8 cellular contexts compared by ENCODE assay signal in the genomic region with DNA sequence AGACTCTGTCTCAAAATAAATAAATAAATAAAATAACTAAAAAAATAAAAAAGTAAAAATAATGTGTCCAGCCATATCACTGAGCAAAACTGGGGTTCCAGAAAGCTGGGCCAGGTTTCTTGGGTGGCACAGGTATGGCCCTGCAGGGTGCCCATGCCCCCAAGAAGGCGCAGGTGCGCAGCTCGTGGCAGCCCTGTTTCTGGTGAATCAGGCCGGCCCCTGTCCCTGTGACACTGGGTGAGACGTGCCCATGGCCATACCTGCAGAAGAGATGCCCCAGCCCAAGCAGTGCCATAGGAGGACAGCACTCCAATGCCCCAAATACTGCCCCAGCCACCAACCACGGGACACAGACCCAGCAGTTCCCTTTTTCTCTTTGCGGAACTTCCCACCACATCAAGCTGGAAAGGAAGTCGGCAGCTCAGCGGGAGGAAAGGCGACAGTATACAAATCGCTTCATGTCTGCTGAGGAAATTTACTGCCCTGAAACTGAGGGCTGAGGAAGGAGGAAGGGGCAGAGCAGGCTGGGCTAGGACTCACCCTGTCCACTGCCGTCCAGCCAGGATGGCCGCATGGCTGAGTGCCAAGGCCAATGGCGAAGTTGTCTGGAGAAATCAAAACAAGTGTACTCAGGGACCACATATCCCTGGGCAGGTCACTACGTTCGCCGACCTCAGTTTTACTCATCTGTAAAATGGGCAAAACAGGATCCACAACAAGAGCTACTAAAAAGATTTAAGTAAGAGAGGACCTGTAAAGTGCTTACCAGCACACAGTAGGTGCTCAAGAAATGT. TPM values are rescaled to one million over a fixed set of nuclear protein-coding genes. Genes with fewer than 3 reads are reported as not detected.
DNase-seq lines count a peak whose midpoint lies in the region; ATAC-seq and TF ChIP-seq lines count a peak whose summit lies in the region.

No MANE protein-coding gene starts in this region.

- no peak for DNase-seq in CD4-positive, alpha-beta memory T cell
- peak; percentile 72 for DNase-seq in OCI-M1 (lab: John Stamatoyannopoulos, UW)
- DNase-seq in endothelial cell (ENCODE audit: low spot score), result peak; percentile 17
- no peak for DNase-seq in progenitor cell of endocrine pancreas (ENCODE audit: low spot score, unreplicated experiment)
- no peak for DNase-seq in GM03348 (ENCODE audit: low spot score)
- DNase-seq in GM13977 (ENCODE audit: low spot score), result no peak

- TF ChIP-seq CTCF in endothelial cell (IDR thresholded peaks at IDR 0.05; ENCODE audit: unreplicated experiment) (no peak), neutrophil (IDR thresholded peaks at IDR 0.05) (no peak), progenitor cell of endocrine pancreas (IDR thresholded peaks at IDR 0.05; ENCODE audit: unreplicated experiment) (no peak), GM13977 (IDR thresholded peaks at IDR 0.05; ENCODE audit: extremely low read depth, insufficient read depth, missing control alignments) (no peak)

- no peak for ATAC-seq in GM21825 (IDR thresholded peaks at IDR 0.05; ENCODE audit: unreplicated experiment)

- intact Hi-C loops in CD4-positive, alpha-beta memory T cell (cut with micrococcal nuclease), result no loop called here

- peaks cover 19 to 36% of the 10 kb centered on the region in 2 donors for H3K36me3 Mint-ChIP-seq in CD4-positive, alpha-beta memory T cell
- peaks cover 53% of the 10 kb centered on the region for H3K36me3 Mint-ChIP-seq in endothelial cell (ENCODE audit: low read depth, unreplicated experiment)
- H3K36me3 Mint-ChIP-seq in progenitor cell of endocrine pancreas (ENCODE audit: insufficient read depth), result no peaks in the 10 kb centered on the region

- POLR2A ChIA-PET in CD4-positive, alpha-beta memory T cell (lab: Charles Lee; ENCODE audit: partially characterized antibody), result interaction anchor here (1.0 to 1.8 kb wide), 6 partner anchors 10 to 54 kb away, joined by 3 to 12 read pairs (median 4); no protein-coding TSS in a partner anchor

- H3K36me3 ChIP-seq in CD4-positive, alpha-beta memory T cell (ENCODE audit: insufficient read depth, low read length), result no peaks in the 10 kb centered on the region
- H3K36me3 ChIP-seq in neutrophil, result peaks cover 16% of the 10 kb centered on the region

- H3K9me3 Mint-ChIP-seq in CD4-positive, alpha-beta memory T cell, result no peaks in the 10 kb centered on the region
- H3K9me3 Mint-ChIP-seq in endothelial cell (ENCODE audit: unreplicated experiment) (no peaks in the 10 kb centered on the region), progenitor cell of endocrine pancreas (ENCODE audit: low read depth) (peaks cover 5% of the 10 kb centered on the region)

- peak overlapping the region; percentile 50 to 95 (median 88) for H3K27ac Mint-ChIP-seq in CD4-positive, alpha-beta memory T cell
- H3K27ac Mint-ChIP-seq in endothelial cell (ENCODE audit: unreplicated experiment) (peak overlapping the region; percentile 75), progenitor cell of endocrine pancreas (no peak overlapping the region)

- no peaks in the 10 kb centered on the region for H3K27me3 Mint-ChIP-seq in CD4-positive, alpha-beta memory T cell
- H3K27me3 Mint-ChIP-seq in endothelial cell (ENCODE audit: unreplicated experiment) (peaks cover 41% of the 10 kb centered on the region), progenitor cell of endocrine pancreas (peaks cover 4% of the 10 kb centered on the region)

- H3K4me3 Mint-ChIP-seq in CD4-positive, alpha-beta memory T cell, result peak overlapping the region in 6 of 8 donors; percentile 3 to 71 (median 62)
- peak overlapping the region; percentile 18 for H3K4me3 Mint-ChIP-seq in endothelial cell (ENCODE audit: unreplicated experiment)
- no peak overlapping the region for H3K4me3 Mint-ChIP-seq in progenitor cell of endocrine pancreas (ENCODE audit: low read depth)

- H3K4me1 ChIP-seq in CD4-positive, alpha-beta memory T cell (ENCODE audit: insufficient read depth, low read length), result peaks cover 97% of the 10 kb centered on the region
- H3K4me1 ChIP-seq in neutrophil (ENCODE audit: control insufficient read depth in 1 of 2, insufficient read depth in 1 of 2, low read depth in 1 of 2, low read length in 1 of 2), result peaks cover 99 to 100% of the 10 kb centered on the region in 2 experiments

- H3K9me3 ChIP-seq in CD4-positive, alpha-beta memory T cell (ENCODE audit: control insufficient read depth in 1 of 2, low read length in 2 of 2), result no peaks in the 10 kb centered on the region
- no peaks in the 10 kb centered on the region for H3K9me3 ChIP-seq in neutrophil

- no peak overlapping the region for H3K4me3 ChIP-seq in CD4-positive, alpha-beta memory T cell (ENCODE audit: low read length in 2 of 2)
- H3K4me3 ChIP-seq in neutrophil (ENCODE audit: low read depth in 1 of 2, low read length in 1 of 2), result peak overlapping the region; percentile 60 to 65

- peak overlapping the region; percentile 23 for H3K27ac ChIP-seq in CD4-positive, alpha-beta memory T cell (ENCODE audit: low read depth, low read length)
- peak overlapping the region; percentile 99 for H3K27ac ChIP-seq in neutrophil

- CTCF ChIA-PET in CD4-positive, alpha-beta memory T cell (lab: Charles Lee; ENCODE audit: partially characterized antibody), result interaction anchor here (1.0 to 1.2 kb wide), 3 partner anchors 10 to 42 kb away, joined by 3 read pairs; no protein-coding TSS in a partner anchor

- peaks cover 63 to 95% (median 79%) of the 10 kb centered on the region in 4 donors for H3K4me1 Mint-ChIP-seq in CD4-positive, alpha-beta memory T cell
- peaks cover 77% of the 10 kb centered on the region for H3K4me1 Mint-ChIP-seq in endothelial cell (ENCODE audit: unreplicated experiment)
- H3K4me1 Mint-ChIP-seq in progenitor cell of endocrine pancreas (ENCODE audit: low read depth), result no peaks in the 10 kb centered on the region

- in situ Hi-C loops in GM13977 (cut with MboI; ENCODE audit: low pct_unique_long_range_greater_than_20kb, low sequenced_read_pairs, unreplicated experiment), result no loop called here

- no peaks in the 10 kb centered on the region for H3K27me3 ChIP-seq in CD4-positive, alpha-beta memory T cell (ENCODE audit: insufficient read depth, low read length)
- no peaks in the 10 kb centered on the region for H3K27me3 ChIP-seq in neutrophil

RNA-seq across cellular contexts. Expression of a gene that starts 55.4 kb away (rescaled TPM):
- 100 to 1,000 TPM; 164 to 165 TPM for total RNA-seq in CD4-positive, alpha-beta memory T cell
- polyA plus RNA-seq in CD4-positive, alpha-beta memory T cell, result 10 to 100 TPM; 10.6 to 79.6 TPM
- total RNA-seq in endothelial cell (ENCODE audit: unreplicated experiment), result 248 TPM
- 2.9 and 3.7 TPM in 2 replicates for total RNA-seq in progenitor cell of endocrine pancreas

Comparison
In these comparisons a context has a peak if more than half of its experiments do, and no peak if none do; other contexts are left out.
1. DNase-seq: peak in OCI-M1 (single experiment) and endothelial cell (single experiment); none in CD4-positive, alpha-beta memory T cell (0 of 5), progenitor cell of endocrine pancreas (single experiment), GM03348 (single experiment) and GM13977 (single experiment).
2. H3K4me3 ChIP-seq: peak in neutrophil (2 of 2); none in CD4-positive, alpha-beta memory T cell (0 of 2).
3. RNA of a gene that starts 55.4 kb away (total RNA-seq): 248 TPM in endothelial cell (single experiment) and 164 to 165 TPM in CD4-positive, alpha-beta memory T cell; 2.9 to 3.7 TPM in progenitor cell of endocrine pancreas; every median in the first group is over 10 times any median in the second.